15 cellular contexts compared by ENCODE assay signal in genomic region chr12:123265851-123266678, GRCh38. TPM values are rescaled to one million over a fixed set of nuclear protein-coding genes. Genes with fewer than 3 reads are reported as not detected.
DNase-seq lines count a peak whose midpoint lies in the region; ATAC-seq and TF ChIP-seq lines count a peak whose summit lies in the region.
"Had no signal": no experiment of that assay in that cellular context is flagged by ENCODE, and none has a peak within 500 bp of the region (broad histone marks: within the 10 kb centered on the region; RNA-seq: fewer than 3 reads in every experiment).

No MANE protein-coding gene starts in this region.

- H3K9me3 ChIP-seq in CD4-positive, alpha-beta memory T cell (ENCODE audit: control insufficient read depth in 1 of 2, low read length in 2 of 2): no peaks in the 10 kb centered on the region
- H3K9me3 ChIP-seq in osteoblast (ENCODE audit: low read depth, low read length) (no peaks in the 10 kb centered on the region), stomach (no peaks in the 10 kb centered on the region)
- H3K9me3 ChIP-seq: BE2C, HAP-1 had no signal

- peaks cover 89% of the 10 kb centered on the region for H3K79me2 ChIP-seq in osteoblast (ENCODE audit: insufficient read depth, low read length)

- H2AFZ ChIP-seq in osteoblast (ENCODE audit: low read length): no peak overlapping the region

- no peak for TF ChIP-seq POLR2A in stomach (IDR thresholded peaks at IDR 0.05)

- no peaks in the 10 kb centered on the region for H3K36me3 Mint-ChIP-seq in CD4-positive, alpha-beta memory T cell

- H3K4me1 Mint-ChIP-seq in CD4-positive, alpha-beta memory T cell: peaks cover 8 to 27% (median 14%) of the 10 kb centered on the region in 4 donors

- H3K4me3 ChIP-seq in CD4-positive, alpha-beta memory T cell (ENCODE audit: low read length in 2 of 2): no peak overlapping the region
- H3K4me3 ChIP-seq in osteoblast (ENCODE audit: insufficient read depth, low read length): no peak overlapping the region
- H3K4me3 ChIP-seq in stomach: no peak overlapping the region
- H3K4me3 ChIP-seq: HAP-1 had no signal

- H3K9me3 Mint-ChIP-seq in CD4-positive, alpha-beta memory T cell: no peaks in the 10 kb centered on the region

- peaks cover 11% of the 10 kb centered on the region for H3K4me1 ChIP-seq in CD4-positive, alpha-beta memory T cell (ENCODE audit: insufficient read depth, low read length)
- H3K4me1 ChIP-seq in osteoblast (ENCODE audit: insufficient read depth, low read length) (peaks cover 11% of the 10 kb centered on the region), stomach (peaks cover 27 to 42% (median 33%) of the 10 kb centered on the region in 4 donors)

- peak; percentile 19 for ATAC-seq in esophagus mucosa
- ATAC-seq: PC-3 had no signal

- no peak for DNase-seq in CD4-positive, alpha-beta memory T cell
- no peak for DNase-seq in RWPE1 (ENCODE audit: low spot score)
- DNase-seq in osteoblast (ENCODE audit: insufficient read length, low spot score, missing footprints): peak; percentile 60
- no peak for DNase-seq in NCI-H2029 (lab: John Stamatoyannopoulos, UW)
- DNase-seq in T-helper 1 cell: no peak
- DNase-seq in stomach: no peak
- DNase-seq: BE2C, DMS153, EL, NCI-H1436 treated with DMSO at 0.1 percent for 48 hours, NCI-H2081 treated with DMSO at 0.1 percent for 48 hours, NCI-H2227 treated with DMSO at 0.1 percent for 48 hours, PC-3 had no signal

- H3K27ac ChIP-seq in CD4-positive, alpha-beta memory T cell (ENCODE audit: low read depth, low read length): no peak overlapping the region
- H3K27ac ChIP-seq in RWPE1 (peak overlapping the region; percentile 83), osteoblast (ENCODE audit: low read depth, low read length) (no peak overlapping the region), stomach (no peak overlapping the region)

- intact Hi-C loops in CD4-positive, alpha-beta memory T cell (cut with micrococcal nuclease): no loop called here
- intact Hi-C loops in stomach (cut with DNase I; ENCODE audit: low total_unique reads): no loop called here

- TF ChIP-seq EP300 in stomach (IDR thresholded peaks at IDR 0.05): no peak

- H3K27me3 Mint-ChIP-seq in CD4-positive, alpha-beta memory T cell: no peaks in the 10 kb centered on the region

- H4K20me1 ChIP-seq in osteoblast (ENCODE audit: insufficient read depth, low read length): peaks cover 48% of the 10 kb centered on the region

- H3K27me3 ChIP-seq in CD4-positive, alpha-beta memory T cell (ENCODE audit: insufficient read depth, low read length): no peaks in the 10 kb centered on the region
- no peaks in the 10 kb centered on the region for H3K27me3 ChIP-seq in osteoblast (ENCODE audit: insufficient read depth, low read length)
- no peaks in the 10 kb centered on the region for H3K27me3 ChIP-seq in stomach
- H3K27me3 ChIP-seq: BE2C had no signal

- 80 to 87% (median 86%) methylated on average over 21 to 35 of the region's 35 CpGs for WGBS in stomach, 5 donors

- no peak overlapping the region for H3K4me3 Mint-ChIP-seq in CD4-positive, alpha-beta memory T cell

- no peaks in the 10 kb centered on the region for H3K36me3 ChIP-seq in CD4-positive, alpha-beta memory T cell (ENCODE audit: insufficient read depth, low read length)
- H3K36me3 ChIP-seq in osteoblast (ENCODE audit: insufficient read depth, low read length): peaks cover 50% of the 10 kb centered on the region
- H3K36me3 ChIP-seq in stomach: peaks cover 44 to 67% (median 62%) of the 10 kb centered on the region in 4 donors

- peak overlapping the region in 4 of 7 donors; percentile 12 to 52 (median 42) for H3K27ac Mint-ChIP-seq in CD4-positive, alpha-beta memory T cell

- POLR2A ChIA-PET in CD4-positive, alpha-beta memory T cell (lab: Charles Lee; ENCODE audit: partially characterized antibody): interaction anchor here (0.6 kb wide), 1 partner anchor 33 kb away, joined by 3 read pairs; the partner anchor contains the start of genes MPHOSPH9 and MTRFR
- POLR2A ChIA-PET in RWPE1 (lab: Yijun Ruan, JAX; ENCODE audit: low non-redundant PET): no interaction called here

- no peak overlapping the region for H3K4me2 ChIP-seq in osteoblast (ENCODE audit: insufficient read depth, low read length)

- CTCF ChIA-PET in CD4-positive, alpha-beta memory T cell (lab: Charles Lee; ENCODE audit: partially characterized antibody): no interaction called here
- CTCF ChIA-PET in RWPE1 (lab: Yijun Ruan, JAX): no interaction called here

- TF ChIP-seq CTCF in RWPE1 (conservative IDR thresholded peaks at IDR 0.05; ENCODE audit: low read depth): no peak
- no peak for TF ChIP-seq CTCF in osteoblast (IDR thresholded peaks at IDR 0.05; ENCODE audit: extremely low read depth, low read depth, low read length)
- TF ChIP-seq CTCF in stomach (IDR thresholded peaks at IDR 0.05): no peak

RNA-seq across cellular contexts. Expression of gene CDK2AP1, which starts 5.6 kb away (rescaled TPM):
- total RNA-seq in CD4-positive, alpha-beta memory T cell: 1 to 10 TPM; 4.8 to 5.4 TPM
- 1 to 10 TPM; 2.2 to 4.8 TPM for polyA plus RNA-seq in CD4-positive, alpha-beta memory T cell
- total RNA-seq in esophagus mucosa (109 TPM), osteoblast (209 and 226 TPM in 2 replicates), stomach (100 to 1,000 TPM in 2 of 5 donors, 10 to 100 TPM in 3; 38.5 to 227 (median 77.5) TPM)
- 100 to 1,000 TPM; 115 to 249 (median 154) TPM for polyA plus RNA-seq in stomach

RNA-seq across cellular contexts. Expression of gene MTRFR, which starts 32.8 kb away (rescaled TPM):
- total RNA-seq in CD4-positive, alpha-beta memory T cell: 10 to 100 TPM; 46.1 to 48.8 TPM
- 10 to 100 TPM; 35.4 to 63.1 TPM for polyA plus RNA-seq in CD4-positive, alpha-beta memory T cell
- total RNA-seq in esophagus mucosa (7.7 TPM), osteoblast (10.9 and 16.3 TPM in 2 replicates), stomach (10 to 100 TPM in 2 of 5 donors, 1 to 10 TPM in 2, not detected in 1; 3.1 to 20.0 (median 9.9) TPM)
- 10 to 100 TPM in 1 of 3 donors, 1 to 10 TPM in 2; 7.6 to 13.7 (median 9.5) TPM for polyA plus RNA-seq in stomach

RNA-seq across cellular contexts. Expression of gene MPHOSPH9, which starts 33.1 kb away (rescaled TPM):
- total RNA-seq in CD4-positive, alpha-beta memory T cell: 10 to 100 TPM; 57.9 to 62.7 TPM
- polyA plus RNA-seq in CD4-positive, alpha-beta memory T cell: 10 to 100 TPM; 14.1 to 32.3 TPM
- 13.0 TPM for total RNA-seq in esophagus mucosa
- 42.7 and 43.6 TPM in 2 replicates for total RNA-seq in osteoblast
- total RNA-seq in stomach: 100 to 1,000 TPM in 2 of 5 donors, 10 to 100 TPM in 3; 44.6 to 288 (median 57.3) TPM
- polyA plus RNA-seq in stomach: 1 to 10 TPM; 4.9 to 6.0 (median 5.7) TPM

Comparison
In these comparisons a context has a peak if more than half of its experiments do, and no peak if none do; other contexts are left out.
1. RNA of gene CDK2AP1, which starts 5.6 kb away (total RNA-seq): 209 to 226 TPM in osteoblast, 109 TPM in esophagus mucosa (single experiment) and 38.5 to 227 TPM in stomach; 4.8 to 5.4 TPM in CD4-positive, alpha-beta memory T cell; every median in the first group is over 4 times any median in the second.